Comparison of ENCODE assay signal across 6 cellular contexts in genomic region chr12:64690236-64690635, GRCh38.
DNase-seq lines count a peak whose midpoint lies in the region; ATAC-seq and TF ChIP-seq lines count a peak whose summit lies in the region.
"Not testable (repeated sequence)": the region's sequence is repeated elsewhere in the genome, so short reads cannot be mapped to it uniquely, and the experiment has no call there.

No MANE protein-coding gene starts in this region.

- CTCF ChIA-PET in CD4-positive, alpha-beta memory T cell (lab: Charles Lee; ENCODE audit: partially characterized antibody), result interaction anchor here (1.2 to 16.0 kb wide), 6 partner anchors 8 to 140 kb away, joined by 4 to 252 read pairs (median 14); no protein-coding TSS in a partner anchor
- CTCF ChIA-PET in T-cell (lab: Charles Lee), result interaction anchor here (0.6 to 1.5 kb wide), 2 partner anchors 21 to 56 kb away, joined by 3 to 6 read pairs; no protein-coding TSS in a partner anchor
- CTCF ChIA-PET in activated CD4-positive, alpha-beta T cell treated with anti-CD3 and anti-CD28 coated beads, Interleukin-2, amount 10 ng/mL, durations not matched to agents 7 days and 5 days (lab: Charles Lee), result interaction anchor here (0.7 to 3.8 kb wide), 6 partner anchors 8 to 140 kb away, joined by 3 to 19 read pairs (median 6); no protein-coding TSS in a partner anchor
- CTCF ChIA-PET in activated naive CD4-positive, alpha-beta T cell treated with anti-CD3 and anti-CD28 coated beads for 36 hours (lab: Charles Lee), result interaction anchor here (0.7 to 1.9 kb wide), 6 partner anchors 13 to 409 kb away, joined by 3 to 5 read pairs (median 4); no protein-coding TSS in a partner anchor
- CTCF ChIA-PET in naive thymus-derived CD4-positive, alpha-beta T cell (lab: Charles Lee), result interaction anchor here (1.0 to 2.4 kb wide), 2 partner anchors 13 to 21 kb away, joined by 4 to 12 read pairs; no protein-coding TSS in a partner anchor

- peaks cover 87% of the 10 kb centered on the region for H3K4me1 ChIP-seq in CD4-positive, alpha-beta memory T cell (ENCODE audit: insufficient read depth, low read length)
- peaks cover 0 to 33% of the 10 kb centered on the region in 2 donors for H3K4me1 ChIP-seq in ascending aorta
- peaks cover 8 to 82% of the 10 kb centered on the region in 2 donors for H3K4me1 ChIP-seq in naive thymus-derived CD4-positive, alpha-beta T cell (ENCODE audit: control insufficient read depth in 2 of 2, insufficient read depth in 2 of 2, low read length in 2 of 2)

- H3K9me3 ChIP-seq in CD4-positive, alpha-beta memory T cell (ENCODE audit: control insufficient read depth in 1 of 2, low read length in 2 of 2); ascending aorta; naive thymus-derived CD4-positive, alpha-beta T cell (ENCODE audit: control insufficient read depth in 2 of 3, low read length in 3 of 3): not testable (repeated sequence)

- DNase-seq in CD4-positive, alpha-beta memory T cell; T-cell; activated CD4-positive, alpha-beta T cell treated with anti-CD3 and anti-CD28 coated beads, Interleukin-2, amount 10 ng/mL, durations not matched to agents 7 days and 5 days; activated naive CD4-positive, alpha-beta T cell treated with anti-CD3 and anti-CD28 coated beads for 36 hours; ascending aorta (ENCODE audit: low spot score in 2 of 2); naive thymus-derived CD4-positive, alpha-beta T cell: not testable (repeated sequence)

- not testable (repeated sequence) for H3K27ac ChIP-seq in CD4-positive, alpha-beta memory T cell (ENCODE audit: low read depth, low read length)
- peak overlapping the region; percentile 4 to 29 for H3K27ac ChIP-seq in ascending aorta
- H3K27ac ChIP-seq in naive thymus-derived CD4-positive, alpha-beta T cell (ENCODE audit: low read depth, low read length), result peak overlapping the region; percentile 41

- not testable (repeated sequence) for ATAC-seq in T-cell (replicated peaks in 1 of 4); naive thymus-derived CD4-positive, alpha-beta T cell

- not testable (repeated sequence) for H3K4me3 ChIP-seq in CD4-positive, alpha-beta memory T cell (ENCODE audit: low read length in 2 of 2); ascending aorta; naive thymus-derived CD4-positive, alpha-beta T cell (ENCODE audit: low read length)

- H3K9me3 Mint-ChIP-seq in CD4-positive, alpha-beta memory T cell; T-cell; activated CD4-positive, alpha-beta T cell treated with anti-CD3 and anti-CD28 coated beads, Interleukin-2, amount 10 ng/mL, durations not matched to agents 7 days and 5 days; activated naive CD4-positive, alpha-beta T cell treated with anti-CD3 and anti-CD28 coated beads for 36 hours; naive thymus-derived CD4-positive, alpha-beta T cell: not testable (repeated sequence)

- H3K27ac Mint-ChIP-seq in CD4-positive, alpha-beta memory T cell, result peak overlapping the region in 5 of 7 donors; percentile 27 to 97 (median 57)
- peak overlapping the region; percentile 84 to 88 for H3K27ac Mint-ChIP-seq in T-cell
- H3K27ac Mint-ChIP-seq in activated CD4-positive, alpha-beta T cell treated with anti-CD3 and anti-CD28 coated beads, Interleukin-2, amount 10 ng/mL, durations not matched to agents 7 days and 5 days, result peak overlapping the region; percentile 36
- peak overlapping the region; percentile 4 for H3K27ac Mint-ChIP-seq in activated naive CD4-positive, alpha-beta T cell treated with anti-CD3 and anti-CD28 coated beads for 36 hours
- peak overlapping the region in 7 of 9 donors; percentile 46 to 97 (median 94) for H3K27ac Mint-ChIP-seq in naive thymus-derived CD4-positive, alpha-beta T cell

- POLR2A ChIA-PET in CD4-positive, alpha-beta memory T cell (lab: Charles Lee; ENCODE audit: partially characterized antibody), result interaction anchor here (1.4 to 12.4 kb wide), 4 partner anchors 11 to 78 kb away, joined by 4 to 231 read pairs (median 170); partner anchors contain the start of gene RASSF3
- POLR2A ChIA-PET in T-cell (lab: Charles Lee), result interaction anchor here (0.6 to 1.1 kb wide), 3 partner anchors 13 to 86 kb away, joined by 3 to 6 read pairs (median 4); no protein-coding TSS in a partner anchor
- POLR2A ChIA-PET in activated CD4-positive, alpha-beta T cell treated with anti-CD3 and anti-CD28 coated beads, Interleukin-2, amount 10 ng/mL, durations not matched to agents 7 days and 5 days (lab: Charles Lee), result not testable (repeated sequence)
- POLR2A ChIA-PET in naive thymus-derived CD4-positive, alpha-beta T cell (lab: Charles Lee), result interaction anchor here (0.7 to 35.2 kb wide), 3 partner anchors 14 to 77 kb away, joined by 6 to 900 read pairs (median 751); partner anchors contain the start of gene RASSF3

- peak overlapping the region in 1 of 8 donors; percentile 36 for H3K4me3 Mint-ChIP-seq in CD4-positive, alpha-beta memory T cell
- peak overlapping the region in 1 of 3 donors; percentile 47 for H3K4me3 Mint-ChIP-seq in T-cell
- H3K4me3 Mint-ChIP-seq in activated CD4-positive, alpha-beta T cell treated with anti-CD3 and anti-CD28 coated beads, Interleukin-2, amount 10 ng/mL, durations not matched to agents 7 days and 5 days; activated naive CD4-positive, alpha-beta T cell treated with anti-CD3 and anti-CD28 coated beads for 36 hours: not testable (repeated sequence)
- peak overlapping the region in 4 of 10 donors; percentile 14 to 84 (median 44) for H3K4me3 Mint-ChIP-seq in naive thymus-derived CD4-positive, alpha-beta T cell

- H3K27me3 ChIP-seq in CD4-positive, alpha-beta memory T cell (ENCODE audit: insufficient read depth, low read length); ascending aorta; naive thymus-derived CD4-positive, alpha-beta T cell (ENCODE audit: control insufficient read depth in 2 of 2, insufficient read depth in 2 of 2, low read length in 2 of 2): not testable (repeated sequence)

- TF ChIP-seq CTCF in ascending aorta (IDR thresholded peaks at IDR 0.05), result not testable (repeated sequence)

- not testable (repeated sequence) for H3K27me3 Mint-ChIP-seq in CD4-positive, alpha-beta memory T cell; T-cell; activated CD4-positive, alpha-beta T cell treated with anti-CD3 and anti-CD28 coated beads, Interleukin-2, amount 10 ng/mL, durations not matched to agents 7 days and 5 days; activated naive CD4-positive, alpha-beta T cell treated with anti-CD3 and anti-CD28 coated beads for 36 hours (ENCODE audit: low read depth); naive thymus-derived CD4-positive, alpha-beta T cell

- H3K4me1 Mint-ChIP-seq in CD4-positive, alpha-beta memory T cell, result peaks cover 57 to 82% (median 66%) of the 10 kb centered on the region in 4 donors
- H3K4me1 Mint-ChIP-seq in T-cell, result peaks cover 77 to 87% (median 84%) of the 10 kb centered on the region in 3 donors
- H3K4me1 Mint-ChIP-seq in activated CD4-positive, alpha-beta T cell treated with anti-CD3 and anti-CD28 coated beads, Interleukin-2, amount 10 ng/mL, durations not matched to agents 7 days and 5 days, result peaks cover 78% of the 10 kb centered on the region
- peaks cover 71% of the 10 kb centered on the region for H3K4me1 Mint-ChIP-seq in activated naive CD4-positive, alpha-beta T cell treated with anti-CD3 and anti-CD28 coated beads for 36 hours (ENCODE audit: low read depth)
- peaks cover 53 to 95% (median 78%) of the 10 kb centered on the region in 7 donors for H3K4me1 Mint-ChIP-seq in naive thymus-derived CD4-positive, alpha-beta T cell

- peaks cover 42% of the 10 kb centered on the region for H3K36me3 ChIP-seq in CD4-positive, alpha-beta memory T cell (ENCODE audit: insufficient read depth, low read length)
- H3K36me3 ChIP-seq in ascending aorta, result peaks cover 22 to 24% of the 10 kb centered on the region in 2 donors
- H3K36me3 ChIP-seq in naive thymus-derived CD4-positive, alpha-beta T cell (ENCODE audit: control insufficient read depth in 2 of 3, insufficient read depth in 3 of 3, low read length in 3 of 3), result peaks cover 17 to 38% (median 33%) of the 10 kb centered on the region in 3 experiments

- H3K36me3 Mint-ChIP-seq in CD4-positive, alpha-beta memory T cell, result peaks cover 70 to 75% of the 10 kb centered on the region in 2 donors
- peaks cover 71% of the 10 kb centered on the region for H3K36me3 Mint-ChIP-seq in T-cell
- H3K36me3 Mint-ChIP-seq in activated CD4-positive, alpha-beta T cell treated with anti-CD3 and anti-CD28 coated beads, Interleukin-2, amount 10 ng/mL, durations not matched to agents 7 days and 5 days (ENCODE audit: low read depth), result peaks cover 75% of the 10 kb centered on the region
- peaks cover 50% of the 10 kb centered on the region for H3K36me3 Mint-ChIP-seq in activated naive CD4-positive, alpha-beta T cell treated with anti-CD3 and anti-CD28 coated beads for 36 hours (ENCODE audit: low read depth)
- peaks cover 15 to 67% (median 59%) of the 10 kb centered on the region in 5 donors for H3K36me3 Mint-ChIP-seq in naive thymus-derived CD4-positive, alpha-beta T cell

- intact Hi-C loops in CD4-positive, alpha-beta memory T cell (cut with micrococcal nuclease); activated naive CD4-positive, alpha-beta T cell treated with anti-CD3 and anti-CD28 coated beads for 36 hours (cut with micrococcal nuclease); ascending aorta (cut with DNase I); naive thymus-derived CD4-positive, alpha-beta T cell (cut with micrococcal nuclease): not testable (repeated sequence)

Comparison
In these comparisons a context has a peak if more than half of its experiments do, and no peak if none do; other contexts are left out.
1. H3K27ac Mint-ChIP-seq: peak in every context shown above with its lines; median percentile 94 in naive thymus-derived CD4-positive, alpha-beta T cell; 86 in T-cell; 57 in CD4-positive, alpha-beta memory T cell; 36 in activated CD4-positive, alpha-beta T cell treated with anti-CD3 and anti-CD28 coated beads, Interleukin-2, amount 10 ng/mL, durations not matched to agents 7 days and 5 days; 4 in activated naive CD4-positive, alpha-beta T cell treated with anti-CD3 and anti-CD28 coated beads for 36 hours.